19 cellular contexts compared by ENCODE assay signal in genomic region chr1:219539645-219540254, GRCh38.
DNase-seq lines count a peak whose midpoint lies in the region; ATAC-seq and TF ChIP-seq lines count a peak whose summit lies in the region.
"Had no signal": no experiment of that assay in that cellular context is flagged by ENCODE, and none has a peak within 500 bp of the region (broad histone marks: within the 10 kb centered on the region; RNA-seq: fewer than 3 reads in every experiment).

No MANE protein-coding gene starts in this region.

- no peak overlapping the region for H3K4me2 ChIP-seq in mesenchymal stem cell (ENCODE audit: low read length, poor library complexity, severe bottlenecking)

- H3K27me3 ChIP-seq in mesenchymal stem cell (ENCODE audit: control insufficient read depth in 1 of 2, insufficient read depth in 1 of 2, low read length in 2 of 2) (no peaks in the 10 kb centered on the region), prostate gland (replicated peaks; ENCODE audit: insufficient read depth) (no peaks in the 10 kb centered on the region)

- TF ChIP-seq CTCF in prostate gland (IDR thresholded peaks at IDR 0.05) (no peak), GM10266 (IDR thresholded peaks at IDR 0.05; ENCODE audit: control insufficient read depth, insufficient read depth, low read depth, missing control alignments) (no peak)

- H3K4me1 ChIP-seq in mesenchymal stem cell (ENCODE audit: control insufficient read depth, insufficient read depth, low read depth, low read length) (peaks cover 4% of the 10 kb centered on the region), prostate gland (replicated peaks) (no peaks in the 10 kb centered on the region)

- H3K9me3 Mint-ChIP-seq in dendritic cell treated with granulocyte-macrophage colony-stimulating factor and Interleukin-4, amounts not matched to agents 40 ng/mL and 50 ng/mL, for 4 days: no peaks in the 10 kb centered on the region

- no peak overlapping the region for H3K4me3 Mint-ChIP-seq in dendritic cell treated with granulocyte-macrophage colony-stimulating factor and Interleukin-4, amounts not matched to agents 40 ng/mL and 50 ng/mL, for 4 days
- H3K4me3 Mint-ChIP-seq: B cell; CD4-positive, alpha-beta memory T cell had no signal

- no peak overlapping the region for H3K14ac ChIP-seq in mesenchymal stem cell (ENCODE audit: low read length in 2 of 2)

- peak overlapping the region; percentile 30 for H3K27ac Mint-ChIP-seq in dendritic cell treated with granulocyte-macrophage colony-stimulating factor and Interleukin-4, amounts not matched to agents 40 ng/mL and 50 ng/mL, for 4 days
- H3K27ac Mint-ChIP-seq: B cell; CD4-positive, alpha-beta memory T cell had no signal

- H3K4me3 ChIP-seq in mesenchymal stem cell (ENCODE audit: insufficient read depth in 1 of 2, low read depth in 1 of 2, low read length in 2 of 2) (no peak overlapping the region), prostate gland (no peak overlapping the region)
- H3K4me3 ChIP-seq: HAP-1 had no signal

- H2BK12ac ChIP-seq in mesenchymal stem cell (ENCODE audit: low read length in 2 of 2): no peak overlapping the region

- H3K4ac ChIP-seq in mesenchymal stem cell (ENCODE audit: low read depth in 1 of 2, low read length in 2 of 2): no peak overlapping the region

- H3K79me1 ChIP-seq in mesenchymal stem cell (replicated peaks; ENCODE audit: low read length, poor library complexity, severe bottlenecking): no peaks in the 10 kb centered on the region

- WGBS in mesenchymal stem cell: 84% methylated on average over 3 of the region's 3 CpGs
- WGBS in prostate gland: 63% methylated on average over 3 of the region's 3 CpGs

- ATAC-seq in GM21529 (IDR thresholded peaks at IDR 0.05; ENCODE audit: unreplicated experiment): peak; percentile 44

- no peak overlapping the region for H2AK5ac ChIP-seq in mesenchymal stem cell (ENCODE audit: low read length, severe bottlenecking)

- H3K23ac ChIP-seq in mesenchymal stem cell (ENCODE audit: low read length in 2 of 2): no peak overlapping the region

- TF ChIP-seq POLR2A in prostate gland (IDR thresholded peaks at IDR 0.05): no peak

- H2AFZ ChIP-seq in mesenchymal stem cell (ENCODE audit: low read depth, low read length): no peak overlapping the region

- no peak overlapping the region for H3K9ac ChIP-seq in mesenchymal stem cell (ENCODE audit: low read length)

- H3K36me3 ChIP-seq in mesenchymal stem cell (ENCODE audit: control insufficient read depth in 1 of 2, insufficient read depth in 2 of 2, low read depth in 1 of 2, low read length in 2 of 2) (no peaks in the 10 kb centered on the region), prostate gland (no peaks in the 10 kb centered on the region)
- H3K36me3 ChIP-seq: HAP-1 had no signal

- H3K4me1 Mint-ChIP-seq in dendritic cell treated with granulocyte-macrophage colony-stimulating factor and Interleukin-4, amounts not matched to agents 40 ng/mL and 50 ng/mL, for 4 days (ENCODE audit: low read depth): peaks cover 27% of the 10 kb centered on the region
- H3K4me1 Mint-ChIP-seq: B cell; CD4-positive, alpha-beta memory T cell had no signal

- no peak overlapping the region for H4K91ac ChIP-seq in mesenchymal stem cell (ENCODE audit: low read length)

- H3K27ac ChIP-seq in mesenchymal stem cell (ENCODE audit: low read length, poor library complexity, severe bottlenecking): no peak overlapping the region
- no peak overlapping the region for H3K27ac ChIP-seq in prostate gland
- H3K27ac ChIP-seq: 22Rv1 had no signal

- no peak overlapping the region for H2BK120ac ChIP-seq in mesenchymal stem cell (ENCODE audit: low read depth, low read length)

- DNase-seq in CD1c-positive myeloid dendritic cell (ENCODE audit: extremely low spot score) (peak; percentile 2), MV-4-11 (lab: John Stamatoyannopoulos, UW) (peak; percentile 15), mesenchymal stem cell (no peak), prostate gland (ENCODE audit: low spot score) (no peak), GM10266 (ENCODE audit: extremely low spot score) (no peak), NCI-H446 (lab: John Stamatoyannopoulos, UW) (no peak)
- DNase-seq: ACHN; C1 segment of cervical spinal cord; CD4-positive, alpha-beta memory T cell; DMS79 treated with DMSO at 0.1 percent for 48 hours; EL; IMR-90; Kasumi-1; KBM-7 had no signal

- no peak overlapping the region for H2BK15ac ChIP-seq in mesenchymal stem cell (ENCODE audit: low read depth, poor library complexity, severe bottlenecking)

- H3K36me3 Mint-ChIP-seq in dendritic cell treated with granulocyte-macrophage colony-stimulating factor and Interleukin-4, amounts not matched to agents 40 ng/mL and 50 ng/mL, for 4 days (ENCODE audit: low read depth): no peaks in the 10 kb centered on the region
- H3K36me3 Mint-ChIP-seq: CD4-positive, alpha-beta memory T cell had no signal

- H3K27me3 Mint-ChIP-seq in dendritic cell treated with granulocyte-macrophage colony-stimulating factor and Interleukin-4, amounts not matched to agents 40 ng/mL and 50 ng/mL, for 4 days: peaks cover 23% of the 10 kb centered on the region
- H3K27me3 Mint-ChIP-seq: B cell; CD4-positive, alpha-beta memory T cell had no signal

- intact Hi-C loops in dendritic cell treated with granulocyte-macrophage colony-stimulating factor and Interleukin-4, amounts not matched to agents 40 ng/mL and 50 ng/mL, for 4 days (cut with micrococcal nuclease): no loop called here
- intact Hi-C loops in prostate gland (cut with DNase I): loop anchor here (10.0 kb wide), 1 partner anchor 365 kb away; the partner anchor contains the start of gene LYPLAL1

- H3K18ac ChIP-seq in mesenchymal stem cell (ENCODE audit: low read depth in 1 of 2, low read length in 2 of 2): no peak overlapping the region

- H4K8ac ChIP-seq in mesenchymal stem cell (ENCODE audit: low read length): no peak overlapping the region

- H2BK5ac ChIP-seq in mesenchymal stem cell (ENCODE audit: low read depth, low read length, poor library complexity, severe bottlenecking): no peak overlapping the region

- H3K9me3 ChIP-seq in mesenchymal stem cell (ENCODE audit: control insufficient read depth, low read length) (no peaks in the 10 kb centered on the region), prostate gland (no peaks in the 10 kb centered on the region)
- H3K9me3 ChIP-seq: HAP-1 had no signal

Comparison
In these comparisons a context has a peak if more than half of its experiments do, and no peak if none do; other contexts are left out.
1. DNase-seq: peak in CD1c-positive myeloid dendritic cell (single experiment) and MV-4-11 (single experiment); none in mesenchymal stem cell (single experiment), prostate gland (single experiment), GM10266 (single experiment) and NCI-H446 (0 of 2).